ENCODE assay signal across 11 cellular contexts in the genomic region with DNA sequence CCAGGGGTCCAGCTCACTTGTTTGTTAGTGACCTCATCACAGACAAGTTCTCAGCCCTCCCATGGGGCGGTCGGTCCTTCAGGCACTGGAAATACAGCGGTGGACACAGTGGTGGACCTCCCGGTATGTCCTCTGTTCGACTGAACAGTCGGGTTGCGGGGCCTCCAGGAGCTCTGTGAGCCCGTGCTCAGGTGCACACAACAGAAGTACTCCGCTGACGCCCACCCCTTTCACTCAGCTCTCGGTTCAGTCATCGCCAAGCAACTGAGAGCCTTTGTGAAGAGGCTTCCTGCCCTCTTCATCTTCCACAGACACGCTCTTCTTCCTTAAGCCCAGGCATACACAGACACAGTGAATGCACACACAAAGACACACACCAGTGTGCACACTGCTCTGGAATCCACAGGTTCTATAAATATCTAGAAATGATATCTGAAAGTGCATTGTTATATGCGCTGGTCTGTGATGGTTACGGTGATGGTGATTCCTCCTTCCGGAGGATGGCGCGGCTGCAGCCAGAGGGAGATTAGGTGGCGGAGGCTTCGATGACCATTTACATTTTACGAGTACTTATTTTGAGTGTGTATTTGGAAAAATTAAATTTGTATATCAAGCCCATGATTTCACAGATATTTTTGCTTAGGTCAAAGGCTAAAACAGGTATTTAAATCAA. TPM values are rescaled to one million over a fixed set of nuclear protein-coding genes. Genes with fewer than 3 reads are reported as not detected.
DNase-seq lines count a peak whose midpoint lies in the region; ATAC-seq and TF ChIP-seq lines count a peak whose summit lies in the region.
"Had no signal": no experiment of that assay in that cellular context is flagged by ENCODE, and none has a peak within 500 bp of the region (broad histone marks: within the 10 kb centered on the region; RNA-seq: fewer than 3 reads in every experiment).

No MANE protein-coding gene starts in this region.

- intact Hi-C loops in head of caudate nucleus (cut with DNase I) = loop anchor here (5.0 kb wide), 1 partner anchor 114 kb away; no protein-coding TSS in a partner anchor
- intact Hi-C loops in spleen (cut with DNase I; ENCODE audit: low total_unique reads) = no loop called here

- 72 to 88% (median 75%) methylated on average over 21 of the region's 21 CpGs for WGBS in spleen, 5 donors

- TF ChIP-seq POLR2A in spleen (IDR thresholded peaks at IDR 0.05) = no peak

- H3K4me3 ChIP-seq in RWPE2 (ENCODE audit: severe bottlenecking) (no peak overlapping the region), spleen (no peak overlapping the region)

- H3K4me3 Mint-ChIP-seq in activated naive CD8-positive, alpha-beta T cell treated with anti-CD3 and anti-CD28 coated beads, Interleukin-2, amount 10 ng/mL, durations not matched to agents 7 days and 5 days = no peak overlapping the region
- no peak overlapping the region for H3K4me3 Mint-ChIP-seq in activated naive CD8-positive, alpha-beta T cell treated with anti-CD3 and anti-CD28 coated beads for 36 hours

- no peak overlapping the region for H3K27ac ChIP-seq in RWPE2 (ENCODE audit: poor library complexity, severe bottlenecking)
- no peak overlapping the region for H3K27ac ChIP-seq in spleen

- no peaks in the 10 kb centered on the region for H3K9me3 Mint-ChIP-seq in activated naive CD8-positive, alpha-beta T cell treated with anti-CD3 and anti-CD28 coated beads, Interleukin-2, amount 10 ng/mL, durations not matched to agents 7 days and 5 days
- no peaks in the 10 kb centered on the region for H3K9me3 Mint-ChIP-seq in activated naive CD8-positive, alpha-beta T cell treated with anti-CD3 and anti-CD28 coated beads for 36 hours

- H3K36me3 ChIP-seq in RWPE2 (ENCODE audit: low read depth) (no peaks in the 10 kb centered on the region), spleen (no peaks in the 10 kb centered on the region)

- no peaks in the 10 kb centered on the region for H3K9me3 ChIP-seq in RWPE2 (ENCODE audit: severe bottlenecking)
- no peaks in the 10 kb centered on the region for H3K9me3 ChIP-seq in spleen

- TF ChIP-seq CTCF in RWPE2 (IDR thresholded peaks at IDR 0.05; ENCODE audit: poor library complexity, severe bottlenecking) (no peak), spleen (IDR thresholded peaks at IDR 0.05 in 8 of 11, conservative IDR thresholded peaks at IDR 0.05 in 3 of 11) (no peak)

- peaks cover 5% of the 10 kb centered on the region for H3K27me3 Mint-ChIP-seq in activated naive CD8-positive, alpha-beta T cell treated with anti-CD3 and anti-CD28 coated beads, Interleukin-2, amount 10 ng/mL, durations not matched to agents 7 days and 5 days
- H3K27me3 Mint-ChIP-seq in activated naive CD8-positive, alpha-beta T cell treated with anti-CD3 and anti-CD28 coated beads for 36 hours = no peaks in the 10 kb centered on the region

- H3K4me1 ChIP-seq in RWPE2 (ENCODE audit: insufficient read depth, poor library complexity, severe bottlenecking) (no peaks in the 10 kb centered on the region), spleen (peaks cover 0 to 10% (median 7%) of the 10 kb centered on the region in 6 donors)

- no peaks in the 10 kb centered on the region for H3K4me1 Mint-ChIP-seq in activated naive CD8-positive, alpha-beta T cell treated with anti-CD3 and anti-CD28 coated beads, Interleukin-2, amount 10 ng/mL, durations not matched to agents 7 days and 5 days
- H3K4me1 Mint-ChIP-seq in activated naive CD8-positive, alpha-beta T cell treated with anti-CD3 and anti-CD28 coated beads for 36 hours = no peaks in the 10 kb centered on the region

- H3K36me3 Mint-ChIP-seq in activated naive CD8-positive, alpha-beta T cell treated with anti-CD3 and anti-CD28 coated beads, Interleukin-2, amount 10 ng/mL, durations not matched to agents 7 days and 5 days = no peaks in the 10 kb centered on the region
- no peaks in the 10 kb centered on the region for H3K36me3 Mint-ChIP-seq in activated naive CD8-positive, alpha-beta T cell treated with anti-CD3 and anti-CD28 coated beads for 36 hours

- POLR2A ChIA-PET in activated naive CD8-positive, alpha-beta T cell treated with anti-CD3 and anti-CD28 coated beads, Interleukin-2, amount 10 ng/mL, durations not matched to agents 7 days and 5 days (lab: Charles Lee) = no interaction called here

- DNase-seq in activated naive CD8-positive, alpha-beta T cell treated with anti-CD3 and anti-CD28 coated beads, Interleukin-2, amount 10 ng/mL, durations not matched to agents 7 days and 5 days = peak; percentile 10
- DNase-seq in activated naive CD8-positive, alpha-beta T cell treated with anti-CD3 and anti-CD28 coated beads for 36 hours = no peak
- DNase-seq in RWPE2 (ENCODE audit: low spot score) = peak; percentile 57
- peak in 29 of 42 donors; percentile 11 to 74 (median 45) for DNase-seq in head of caudate nucleus
- DNase-seq in spleen = peak; percentile 41
- DNase-seq in effector CD8-positive, alpha-beta T cell (lab: John Stamatoyannopoulos, UW) = no peak
- DNase-seq: DMS 273 treated with DMSO at 0.1 percent for 48 hours, GOT3, KBM-7 had no signal

- no peak overlapping the region for H3K27ac Mint-ChIP-seq in activated naive CD8-positive, alpha-beta T cell treated with anti-CD3 and anti-CD28 coated beads, Interleukin-2, amount 10 ng/mL, durations not matched to agents 7 days and 5 days
- H3K27ac Mint-ChIP-seq in activated naive CD8-positive, alpha-beta T cell treated with anti-CD3 and anti-CD28 coated beads for 36 hours = no peak overlapping the region

- H3K27me3 ChIP-seq in RWPE2 (ENCODE audit: insufficient read depth, poor library complexity, severe bottlenecking) (peaks cover 61% of the 10 kb centered on the region), spleen (replicated peaks in 1 of 7) (peaks cover 0 to 82% (median 20%) of the 10 kb centered on the region in 7 donors)

- ATAC-seq in activated naive CD8-positive, alpha-beta T cell treated with anti-CD3 and anti-CD28 coated beads, Interleukin-2, amount 10 ng/mL, durations not matched to agents 7 days and 5 days (ENCODE audit: low read depth) = no peak
- no peak for ATAC-seq in RWPE2 (ENCODE audit: low read depth)
- no peak for ATAC-seq in GM19023 (IDR thresholded peaks at IDR 0.05; ENCODE audit: unreplicated experiment)

RNA-seq across cellular contexts. Expression of gene BHLHE23, which starts 46.8 kb away (rescaled TPM):
- not detected for total RNA-seq in activated naive CD8-positive, alpha-beta T cell treated with anti-CD3 and anti-CD28 coated beads, Interleukin-2, amount 10 ng/mL, durations not matched to agents 7 days and 5 days
- total RNA-seq in activated naive CD8-positive, alpha-beta T cell treated with anti-CD3 and anti-CD28 coated beads for 36 hours = not detected
- total RNA-seq in spleen = not detected
- polyA plus RNA-seq in spleen = not detected
- polyA plus RNA-seq: BJ had no signal

Comparison
In these comparisons a context has a peak if more than half of its experiments do, and no peak if none do; other contexts are left out.
1. DNase-seq: peak in activated naive CD8-positive, alpha-beta T cell treated with anti-CD3 and anti-CD28 coated beads, Interleukin-2, amount 10 ng/mL, durations not matched to agents 7 days and 5 days (single experiment), RWPE2 (single experiment), head of caudate nucleus (29 of 42) and spleen (single experiment); none in activated naive CD8-positive, alpha-beta T cell treated with anti-CD3 and anti-CD28 coated beads for 36 hours (single experiment) and effector CD8-positive, alpha-beta T cell (single experiment).